2 cellular contexts compared by ENCODE assay signal in genomic region chr12:1531654-1532366, GRCh38.
TF ChIP-seq lines count a peak whose summit lies in the region.

No MANE protein-coding gene starts in this region.

TF ChIP-seq in SK-N-SH, 30 proteins besides CTCF, POLR2A, EP300 and RAD21 (continued from another document):
- TF ChIP-seq, protein P1, sequence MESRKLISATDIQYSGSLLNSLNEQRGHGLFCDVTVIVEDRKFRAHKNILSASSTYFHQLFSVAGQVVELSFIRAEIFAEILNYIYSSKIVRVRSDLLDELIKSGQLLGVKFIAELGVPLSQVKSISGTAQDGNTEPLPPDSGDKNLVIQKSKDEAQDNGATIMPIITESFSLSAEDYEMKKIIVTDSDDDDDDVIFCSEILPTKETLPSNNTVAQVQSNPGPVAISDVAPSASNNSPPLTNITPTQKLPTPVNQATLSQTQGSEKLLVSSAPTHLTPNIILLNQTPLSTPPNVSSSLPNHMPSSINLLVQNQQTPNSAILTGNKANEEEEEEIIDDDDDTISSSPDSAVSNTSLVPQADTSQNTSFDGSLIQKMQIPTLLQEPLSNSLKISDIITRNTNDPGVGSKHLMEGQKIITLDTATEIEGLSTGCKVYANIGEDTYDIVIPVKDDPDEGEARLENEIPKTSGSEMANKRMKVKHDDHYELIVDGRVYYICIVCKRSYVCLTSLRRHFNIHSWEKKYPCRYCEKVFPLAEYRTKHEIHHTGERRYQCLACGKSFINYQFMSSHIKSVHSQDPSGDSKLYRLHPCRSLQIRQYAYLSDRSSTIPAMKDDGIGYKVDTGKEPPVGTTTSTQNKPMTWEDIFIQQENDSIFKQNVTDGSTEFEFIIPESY (IDR thresholded peaks at IDR 0.05; ENCODE audit: borderline replicate concordance, low read depth) = no peak

TF ChIP-seq in SK-N-SH treated with all-trans-retinoic acid at 6 μM for 48 hours, 23 proteins besides CTCF, POLR2A, EP300 and RAD21 (continued from another document):
- TF ChIP-seq, protein P2, sequence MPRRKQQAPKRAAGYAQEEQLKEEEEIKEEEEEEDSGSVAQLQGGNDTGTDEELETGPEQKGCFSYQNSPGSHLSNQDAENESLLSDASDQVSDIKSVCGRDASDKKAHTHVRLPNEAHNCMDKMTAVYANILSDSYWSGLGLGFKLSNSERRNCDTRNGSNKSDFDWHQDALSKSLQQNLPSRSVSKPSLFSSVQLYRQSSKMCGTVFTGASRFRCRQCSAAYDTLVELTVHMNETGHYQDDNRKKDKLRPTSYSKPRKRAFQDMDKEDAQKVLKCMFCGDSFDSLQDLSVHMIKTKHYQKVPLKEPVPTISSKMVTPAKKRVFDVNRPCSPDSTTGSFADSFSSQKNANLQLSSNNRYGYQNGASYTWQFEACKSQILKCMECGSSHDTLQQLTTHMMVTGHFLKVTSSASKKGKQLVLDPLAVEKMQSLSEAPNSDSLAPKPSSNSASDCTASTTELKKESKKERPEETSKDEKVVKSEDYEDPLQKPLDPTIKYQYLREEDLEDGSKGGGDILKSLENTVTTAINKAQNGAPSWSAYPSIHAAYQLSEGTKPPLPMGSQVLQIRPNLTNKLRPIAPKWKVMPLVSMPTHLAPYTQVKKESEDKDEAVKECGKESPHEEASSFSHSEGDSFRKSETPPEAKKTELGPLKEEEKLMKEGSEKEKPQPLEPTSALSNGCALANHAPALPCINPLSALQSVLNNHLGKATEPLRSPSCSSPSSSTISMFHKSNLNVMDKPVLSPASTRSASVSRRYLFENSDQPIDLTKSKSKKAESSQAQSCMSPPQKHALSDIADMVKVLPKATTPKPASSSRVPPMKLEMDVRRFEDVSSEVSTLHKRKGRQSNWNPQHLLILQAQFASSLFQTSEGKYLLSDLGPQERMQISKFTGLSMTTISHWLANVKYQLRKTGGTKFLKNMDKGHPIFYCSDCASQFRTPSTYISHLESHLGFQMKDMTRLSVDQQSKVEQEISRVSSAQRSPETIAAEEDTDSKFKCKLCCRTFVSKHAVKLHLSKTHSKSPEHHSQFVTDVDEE (CRISPR knock-in tag; IDR thresholded peaks at IDR 0.05) = no peak
- no peak for TF ChIP-seq ARNTL (CRISPR knock-in tag; IDR thresholded peaks at IDR 0.05; ENCODE audit: borderline replicate concordance, low read depth)
- TF ChIP-seq OSR1 (CRISPR knock-in tag; IDR thresholded peaks at IDR 0.05) = no peak
- TF ChIP-seq SNAI2 (CRISPR knock-in tag; IDR thresholded peaks at IDR 0.05) = no peak
- no peak for TF ChIP-seq CSDC2 (CRISPR knock-in tag; IDR thresholded peaks at IDR 0.05)
- TF ChIP-seq ISL1 (CRISPR knock-in tag; IDR thresholded peaks at IDR 0.05) = no peak
- no peak for TF ChIP-seq BACH2 (CRISPR knock-in tag; IDR thresholded peaks at IDR 0.05; ENCODE audit: borderline replicate concordance)
- no peak for TF ChIP-seq PPARA (CRISPR knock-in tag; IDR thresholded peaks at IDR 0.05; ENCODE audit: borderline replicate concordance)
- TF ChIP-seq ZC3H10 (CRISPR knock-in tag; IDR thresholded peaks at IDR 0.05) = no peak
- TF ChIP-seq, protein P3, sequence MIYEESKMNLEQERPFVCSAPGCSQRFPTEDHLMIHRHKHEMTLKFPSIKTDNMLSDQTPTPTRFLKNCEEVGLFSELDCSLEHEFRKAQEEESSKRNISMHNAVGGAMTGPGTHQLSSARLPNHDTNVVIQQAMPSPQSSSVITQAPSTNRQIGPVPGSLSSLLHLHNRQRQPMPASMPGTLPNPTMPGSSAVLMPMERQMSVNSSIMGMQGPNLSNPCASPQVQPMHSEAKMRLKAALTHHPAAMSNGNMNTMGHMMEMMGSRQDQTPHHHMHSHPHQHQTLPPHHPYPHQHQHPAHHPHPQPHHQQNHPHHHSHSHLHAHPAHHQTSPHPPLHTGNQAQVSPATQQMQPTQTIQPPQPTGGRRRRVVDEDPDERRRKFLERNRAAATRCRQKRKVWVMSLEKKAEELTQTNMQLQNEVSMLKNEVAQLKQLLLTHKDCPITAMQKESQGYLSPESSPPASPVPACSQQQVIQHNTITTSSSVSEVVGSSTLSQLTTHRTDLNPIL (CRISPR knock-in tag; IDR thresholded peaks at IDR 0.05; ENCODE audit: low read depth) = no peak
- no peak for TF ChIP-seq CSRNP3 (CRISPR knock-in tag; IDR thresholded peaks at IDR 0.05)
- no peak for TF ChIP-seq ZFP30 (CRISPR knock-in tag; IDR thresholded peaks at IDR 0.05)
- no peak for TF ChIP-seq ZFP3 (CRISPR knock-in tag; IDR thresholded peaks at IDR 0.05)
